In the genomic region with DNA sequence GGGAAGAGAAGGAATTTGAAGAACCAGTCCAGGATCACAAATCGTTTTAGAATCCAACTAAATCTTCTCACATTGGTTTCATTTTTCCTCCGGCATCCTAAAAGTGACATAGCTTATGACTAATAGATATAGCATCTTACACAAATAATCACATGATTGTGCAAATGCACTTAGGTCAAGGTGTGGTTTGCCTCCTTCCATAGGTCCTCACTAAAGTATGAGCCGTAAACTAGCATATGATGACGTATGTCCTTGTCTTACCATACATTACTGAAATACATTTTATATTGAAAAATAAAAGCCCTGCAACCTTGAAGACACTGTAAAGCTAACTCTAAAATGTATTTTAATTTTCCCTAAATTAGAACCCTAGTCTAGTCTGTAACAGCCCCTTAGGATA, we compare ENCODE assay signal across 37 cellular contexts.
"Had no signal": no experiment of that assay in that cellular context is flagged by ENCODE, and none has a peak within 500 bp of the region (broad histone marks: within the 10 kb centered on the region; RNA-seq: fewer than 3 reads in every experiment).

No MANE protein-coding gene starts in this region.

- H3K27ac Mint-ChIP-seq: activated B cell treated with CpG ODN at 0.5 μM for 24 hours; activated CD4-positive, alpha-beta memory T cell treated with anti-CD3 and anti-CD28 coated beads for 36 hours; activated CD4-positive, alpha-beta T cell treated with anti-CD3 and anti-CD28 coated beads for 36 hours; activated CD4-positive, alpha-beta T cell treated with anti-CD3 and anti-CD28 coated beads, Interleukin-2, amount 10 ng/mL, durations not matched to agents 24 days and 14 days; activated CD8-positive, alpha-beta memory T cell treated with anti-CD3 and anti-CD28 coated beads, Interleukin-2, amount 10 ng/mL, durations not matched to agents 7 days and 5 days; activated CD8-positive, alpha-beta T cell treated with anti-CD3 and anti-CD28 coated beads, Interleukin-2, amount 10 ng/mL, durations not matched to agents 7 days and 5 days; activated naive CD4-positive, alpha-beta T cell treated with anti-CD3 and anti-CD28 coated beads for 36 hours; activated naive CD4-positive, alpha-beta T cell treated with anti-CD3 and anti-CD28 coated beads, Interleukin-2, amount 50 U/mL, for 24 hours; activated naive CD8-positive, alpha-beta T cell treated with anti-CD3 and anti-CD28 coated beads for 36 hours; activated naive CD8-positive, alpha-beta T cell treated with anti-CD3 and anti-CD28 coated beads, Interleukin-2, amount 50 U/mL, for 24 hours; activated T-helper 1 cell treated with anti-CD3 and anti-CD28 coated beads, Interleukin-12 subunit alpha, Interleukin-12 subunit beta, Interleukin-2, Interleukin-4 antibody, amounts not matched to agents 30 ng/mL and 10 ng/mL and 1 ng/mL, durations not matched to agents 14 hours and 24 hours and 36 hours; activated T-helper 2 cell treated with anti-CD3 and anti-CD28 coated beads, Interferon-gamma antibody, Interleukin-2, Interleukin-4, amounts not matched to agents 10 μg/mL and 5 μg/mL and 100 μg/mL, durations not matched to agents 14 hours and 24 hours and 36 hours; brain; effector memory CD8-positive, alpha-beta T cell; T-helper 17 cell; T-helper 2 cell treated with Interferon-gamma antibody and Interleukin-4, amounts not matched to agents 5 μg/mL and 100 μg/mL, for 36 hours had no signal

- ATAC-seq: activated CD4-positive, alpha-beta T cell treated with anti-CD3 and anti-CD28 coated beads for 36 hours; activated CD4-positive, CD25-positive, alpha-beta regulatory T cell treated with anti-CD3 and anti-CD28 coated beads, Interleukin-2, amount 50 U/mL, for 24 hours; activated CD8-positive, alpha-beta memory T cell treated with anti-CD3 and anti-CD28 coated beads, Interleukin-2, amount 10 ng/mL, durations not matched to agents 7 days and 5 days; activated CD8-positive, alpha-beta T cell treated with anti-CD3 and anti-CD28 coated beads, Interleukin-2, amount 10 ng/mL, durations not matched to agents 7 days and 5 days; activated naive CD8-positive, alpha-beta T cell treated with anti-CD3 and anti-CD28 coated beads, Interleukin-2, amount 50 U/mL, for 24 hours; effector memory CD8-positive, alpha-beta T cell; foreskin keratinocyte; gastrocnemius medialis; heart left ventricle; T-helper 17 cell had no signal

- H3K27me3 Mint-ChIP-seq: activated B cell treated with CpG ODN at 0.5 μM for 24 hours; activated CD4-positive, alpha-beta memory T cell treated with anti-CD3 and anti-CD28 coated beads for 36 hours; activated CD4-positive, alpha-beta T cell treated with anti-CD3 and anti-CD28 coated beads for 36 hours; activated CD4-positive, alpha-beta T cell treated with anti-CD3 and anti-CD28 coated beads, Interleukin-2, amount 10 ng/mL, durations not matched to agents 24 days and 14 days; activated CD8-positive, alpha-beta memory T cell treated with anti-CD3 and anti-CD28 coated beads, Interleukin-2, amount 10 ng/mL, durations not matched to agents 7 days and 5 days; activated naive CD4-positive, alpha-beta T cell treated with anti-CD3 and anti-CD28 coated beads, Interleukin-2, amount 50 U/mL, for 24 hours; activated naive CD8-positive, alpha-beta T cell treated with anti-CD3 and anti-CD28 coated beads for 36 hours; activated naive CD8-positive, alpha-beta T cell treated with anti-CD3 and anti-CD28 coated beads, Interleukin-2, amount 50 U/mL, for 24 hours; brain; central memory CD8-positive, alpha-beta T cell; effector memory CD8-positive, alpha-beta T cell; T-helper 17 cell had no signal

- H3K9me3 ChIP-seq: adrenal gland, esophagus muscularis mucosa, gastrocnemius medialis, heart left ventricle had no signal

- H3K36me3 Mint-ChIP-seq: activated CD4-positive, alpha-beta memory T cell treated with anti-CD3 and anti-CD28 coated beads for 36 hours; activated CD8-positive, alpha-beta memory T cell treated with anti-CD3 and anti-CD28 coated beads, Interleukin-2, amount 10 ng/mL, durations not matched to agents 7 days and 5 days; activated naive CD4-positive, alpha-beta T cell treated with anti-CD3 and anti-CD28 coated beads, Interleukin-2, amount 50 U/mL, for 24 hours; activated naive CD8-positive, alpha-beta T cell treated with anti-CD3 and anti-CD28 coated beads for 36 hours; brain had no signal

- H3K4me1 Mint-ChIP-seq: activated B cell treated with CpG ODN at 0.5 μM for 24 hours; activated CD4-positive, alpha-beta T cell treated with anti-CD3 and anti-CD28 coated beads for 36 hours; activated CD4-positive, alpha-beta T cell treated with anti-CD3 and anti-CD28 coated beads, Interleukin-2, amount 10 ng/mL, durations not matched to agents 24 days and 14 days; activated CD8-positive, alpha-beta memory T cell treated with anti-CD3 and anti-CD28 coated beads, Interleukin-2, amount 10 ng/mL, durations not matched to agents 7 days and 5 days; activated naive CD4-positive, alpha-beta T cell treated with anti-CD3 and anti-CD28 coated beads, Interleukin-2, amount 50 U/mL, for 24 hours; activated naive CD8-positive, alpha-beta T cell treated with anti-CD3 and anti-CD28 coated beads for 36 hours; activated naive CD8-positive, alpha-beta T cell treated with anti-CD3 and anti-CD28 coated beads, Interleukin-2, amount 50 U/mL, for 24 hours; brain; central memory CD8-positive, alpha-beta T cell; T-helper 17 cell had no signal

- H3K9me3 Mint-ChIP-seq: brain had no signal

- H3K27ac ChIP-seq: adrenal gland, esophagus muscularis mucosa, foreskin keratinocyte, gastrocnemius medialis, heart left ventricle, WERI-Rb-1 had no signal

- H3K4me3 Mint-ChIP-seq: activated B cell treated with CpG ODN at 0.5 μM for 24 hours; activated CD4-positive, alpha-beta memory T cell treated with anti-CD3 and anti-CD28 coated beads for 36 hours; activated CD4-positive, alpha-beta T cell treated with anti-CD3 and anti-CD28 coated beads for 36 hours; activated CD4-positive, alpha-beta T cell treated with anti-CD3 and anti-CD28 coated beads, Interleukin-2, amount 10 ng/mL, durations not matched to agents 24 days and 14 days; activated CD8-positive, alpha-beta memory T cell treated with anti-CD3 and anti-CD28 coated beads, Interleukin-2, amount 10 ng/mL, durations not matched to agents 7 days and 5 days; activated CD8-positive, alpha-beta T cell treated with anti-CD3 and anti-CD28 coated beads, Interleukin-2, amount 10 ng/mL, durations not matched to agents 7 days and 5 days; activated naive CD4-positive, alpha-beta T cell treated with anti-CD3 and anti-CD28 coated beads for 36 hours; activated naive CD4-positive, alpha-beta T cell treated with anti-CD3 and anti-CD28 coated beads, Interleukin-2, amount 50 U/mL, for 24 hours; activated naive CD8-positive, alpha-beta T cell treated with anti-CD3 and anti-CD28 coated beads for 36 hours; activated naive CD8-positive, alpha-beta T cell treated with anti-CD3 and anti-CD28 coated beads, Interleukin-2, amount 50 U/mL, for 24 hours; activated T-helper 1 cell treated with anti-CD3 and anti-CD28 coated beads, Interleukin-12 subunit alpha, Interleukin-12 subunit beta, Interleukin-2, Interleukin-4 antibody, amounts not matched to agents 30 ng/mL and 10 ng/mL and 1 ng/mL, durations not matched to agents 14 hours and 24 hours and 36 hours; brain; central memory CD8-positive, alpha-beta T cell; effector memory CD8-positive, alpha-beta T cell; T-helper 17 cell; T-helper 2 cell treated with Interferon-gamma antibody and Interleukin-4, amounts not matched to agents 5 μg/mL and 100 μg/mL, for 36 hours had no signal

- H3K36me3 ChIP-seq: adrenal gland, esophagus muscularis mucosa, gastrocnemius medialis, heart left ventricle, WERI-Rb-1 had no signal

- DNase-seq: activated B cell treated with CpG ODN at 0.5 μM for 24 hours; activated CD4-positive, alpha-beta memory T cell treated with anti-CD3 and anti-CD28 coated beads for 36 hours; activated CD4-positive, alpha-beta T cell treated with anti-CD3 and anti-CD28 coated beads for 36 hours; activated CD4-positive, alpha-beta T cell treated with anti-CD3 and anti-CD28 coated beads, Interleukin-2, amount 10 ng/mL, durations not matched to agents 24 days and 14 days; activated CD8-positive, alpha-beta memory T cell treated with anti-CD3 and anti-CD28 coated beads, Interleukin-2, amount 10 ng/mL, durations not matched to agents 7 days and 5 days; activated CD8-positive, alpha-beta memory T cell treated with anti-CD3 and anti-CD28 coated beads, Interleukin-2, amount 50 U/mL, for 4 hours; activated CD8-positive, alpha-beta T cell treated with anti-CD3 and anti-CD28 coated beads, Interleukin-2, amount 10 ng/mL, durations not matched to agents 7 days and 5 days; activated effector memory CD4-positive, alpha-beta T cell treated with anti-CD3 and anti-CD28 coated beads, Interleukin-2, amount 50 U/mL, for 16 hours; activated naive CD4-positive, alpha-beta T cell treated with anti-CD3 and anti-CD28 coated beads for 36 hours; activated naive CD8-positive, alpha-beta T cell treated with anti-CD3 and anti-CD28 coated beads for 36 hours; activated naive CD8-positive, alpha-beta T cell treated with anti-CD3 and anti-CD28 coated beads, Interleukin-2, amount 50 U/mL, for 24 hours; activated T-cell treated with anti-CD3 and anti-CD28 coated beads, Interleukin-2, amount 50 U/mL, for 1 hour; activated T-cell treated with anti-CD3 and anti-CD28 coated beads, Interleukin-2, amount 50 U/mL, for 48 hours; adrenal gland; amygdala; aorta; cortex of kidney; dermis blood vessel endothelial cell; effector CD4-positive, alpha-beta T cell; effector memory CD8-positive, alpha-beta T cell; erythroblast; foreskin keratinocyte; gastrocnemius medialis; glutamatergic neuron; heart left ventricle; T-helper 1 cell; T-helper 17 cell; T1000; WERI-Rb-1 had no signal

- H3K27me3 ChIP-seq: adrenal gland, esophagus muscularis mucosa, foreskin keratinocyte, gastrocnemius medialis, heart left ventricle had no signal

- H3K4me1 ChIP-seq: adrenal gland, esophagus muscularis mucosa, foreskin keratinocyte, gastrocnemius medialis, heart left ventricle had no signal

- H3K4me3 ChIP-seq: adrenal gland, esophagus muscularis mucosa, gastrocnemius medialis, heart left ventricle had no signal
